Comparison of ENCODE assay signal across 23 cellular contexts in genomic region chr19:32257326-32258073, GRCh38.
"Had no signal": no experiment of that assay in that cellular context is flagged by ENCODE, and none has a peak within 500 bp of the region (broad histone marks: within the 10 kb centered on the region; RNA-seq: fewer than 3 reads in every experiment).

No MANE protein-coding gene starts in this region.

- H3K9me3 ChIP-seq: esophagus squamous epithelium, gastrocnemius medialis, left lung, lower lobe of right lung had no signal

- DNase-seq: dermis blood vessel endothelial cell; effector CD4-positive, alpha-beta T cell; effector memory CD4-positive, alpha-beta T cell; esophagus squamous epithelium; foreskin fibroblast; foreskin melanocyte; gastrocnemius medialis; glutamatergic neuron; head of caudate nucleus; heart right ventricle; hippocampal formation; left cardiac atrium; left lung; left ventricle myocardium superior; lower lobe of right lung; mesenchymal stem cell; midbrain had no signal

- H3K4me1 ChIP-seq: esophagus squamous epithelium, gastrocnemius medialis, heart right ventricle, left lung, lower lobe of right lung had no signal

- ATAC-seq: gastrocnemius medialis, heart right ventricle, left cardiac atrium, left lung, left ventricle myocardium superior, lower lobe of right lung had no signal

- FAIRE-seq: colon, endothelial cell of umbilical vein, islet of Langerhans, keratinocyte had no signal

- H3K4me3 ChIP-seq: coronary artery, dorsolateral prefrontal cortex, esophagus squamous epithelium, gastrocnemius medialis, heart right ventricle, left lung, lower lobe of right lung had no signal

- H3K27ac ChIP-seq: coronary artery, dorsolateral prefrontal cortex, esophagus squamous epithelium, gastrocnemius medialis, heart right ventricle, left lung, lower lobe of right lung had no signal

- H3K36me3 ChIP-seq: esophagus squamous epithelium, gastrocnemius medialis, heart right ventricle, left lung, lower lobe of right lung had no signal
